In the genomic region with DNA sequence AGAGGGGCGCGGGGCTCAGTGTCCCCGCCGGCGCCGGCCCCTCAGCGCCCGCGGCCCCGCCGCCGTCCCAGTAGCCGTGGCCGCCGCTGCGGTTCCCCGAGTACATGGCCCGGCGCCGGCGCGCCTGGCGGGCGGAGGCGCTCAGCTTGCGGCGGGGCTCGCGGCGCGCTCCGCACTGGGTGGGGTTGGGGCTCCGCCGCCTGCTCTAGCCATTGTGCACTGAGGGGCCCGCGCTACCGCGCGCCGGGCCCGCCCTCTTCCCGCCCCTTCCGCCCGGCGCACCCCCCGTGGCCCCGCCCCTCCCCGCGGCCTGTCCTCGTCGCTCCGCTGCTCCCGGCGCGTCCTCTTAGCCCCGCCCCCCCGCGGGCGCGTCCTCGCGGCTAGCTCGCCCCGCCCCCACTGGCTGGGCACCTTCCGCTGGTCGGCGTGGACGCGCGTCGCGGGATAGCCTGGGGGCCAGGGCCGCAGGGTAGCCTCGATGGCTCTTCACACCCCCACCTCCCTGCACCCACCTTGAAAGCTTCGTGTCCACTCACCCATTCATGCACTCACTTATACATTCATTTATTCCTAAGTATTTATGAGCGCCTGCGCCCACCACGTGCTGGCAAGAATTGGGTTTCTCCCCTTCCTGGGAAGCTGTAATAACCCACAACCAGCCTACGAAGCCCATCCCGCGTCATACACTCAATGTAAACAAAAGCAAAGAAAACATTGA, we compare ENCODE assay signal across 8 cellular contexts. TPM values are rescaled to one million over a fixed set of nuclear protein-coding genes. Genes with fewer than 3 reads are reported as not detected.
DNase-seq lines count a peak whose midpoint lies in the region; ATAC-seq and TF ChIP-seq lines count a peak whose summit lies in the region.

A gene with protein sequence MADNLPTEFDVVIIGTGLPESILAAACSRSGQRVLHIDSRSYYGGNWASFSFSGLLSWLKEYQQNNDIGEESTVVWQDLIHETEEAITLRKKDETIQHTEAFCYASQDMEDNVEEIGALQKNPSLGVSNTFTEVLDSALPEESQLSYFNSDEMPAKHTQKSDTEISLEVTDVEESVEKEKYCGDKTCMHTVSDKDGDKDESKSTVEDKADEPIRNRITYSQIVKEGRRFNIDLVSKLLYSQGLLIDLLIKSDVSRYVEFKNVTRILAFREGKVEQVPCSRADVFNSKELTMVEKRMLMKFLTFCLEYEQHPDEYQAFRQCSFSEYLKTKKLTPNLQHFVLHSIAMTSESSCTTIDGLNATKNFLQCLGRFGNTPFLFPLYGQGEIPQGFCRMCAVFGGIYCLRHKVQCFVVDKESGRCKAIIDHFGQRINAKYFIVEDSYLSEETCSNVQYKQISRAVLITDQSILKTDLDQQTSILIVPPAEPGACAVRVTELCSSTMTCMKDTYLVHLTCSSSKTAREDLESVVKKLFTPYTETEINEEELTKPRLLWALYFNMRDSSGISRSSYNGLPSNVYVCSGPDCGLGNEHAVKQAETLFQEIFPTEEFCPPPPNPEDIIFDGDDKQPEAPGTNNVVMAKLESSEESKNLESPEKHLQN (minus strand): TSS at position 221 of the 718 bp plus-strand sequence. CDS start 4,603 bp downstream, outside the sequence.
A gene with protein sequence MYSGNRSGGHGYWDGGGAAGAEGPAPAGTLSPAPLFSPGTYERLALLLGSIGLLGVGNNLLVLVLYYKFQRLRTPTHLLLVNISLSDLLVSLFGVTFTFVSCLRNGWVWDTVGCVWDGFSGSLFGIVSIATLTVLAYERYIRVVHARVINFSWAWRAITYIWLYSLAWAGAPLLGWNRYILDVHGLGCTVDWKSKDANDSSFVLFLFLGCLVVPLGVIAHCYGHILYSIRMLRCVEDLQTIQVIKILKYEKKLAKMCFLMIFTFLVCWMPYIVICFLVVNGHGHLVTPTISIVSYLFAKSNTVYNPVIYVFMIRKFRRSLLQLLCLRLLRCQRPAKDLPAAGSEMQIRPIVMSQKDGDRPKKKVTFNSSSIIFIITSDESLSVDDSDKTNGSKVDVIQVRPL (minus strand): TSS at position 221 of the 718 bp plus-strand sequence. CDS start 115 bp downstream, at position 106.

- no peaks in the 10 kb centered on the region for H3K27me3 ChIP-seq in transverse colon

- intact Hi-C loops in cardiac septum (cut with DNase I) (loop anchor here (5.0 kb wide), 1 partner anchor 123 kb away; a partner anchor contains a TSS), posterior cingulate gyrus (cut with DNase I) (loop anchor here (5.0 kb wide), 1 partner anchor 207 kb away; a partner anchor contains a TSS), transverse colon (cut with DNase I; ENCODE audit: low total_unique reads) (no loop called here)

- peaks cover 19% of the 10 kb centered on the region for H3K36me3 Mint-ChIP-seq in activated naive CD8-positive, alpha-beta T cell treated with anti-CD3 and anti-CD28 coated beads, Interleukin-2, amount 50 U/mL, for 24 hours (ENCODE audit: low read depth)

- H3K27ac ChIP-seq in transverse colon = peak within 1 kb of the TSS; percentile 87 to 92 (median 88)

- peaks cover 47% of the 10 kb centered on the region for H3K4me1 Mint-ChIP-seq in activated naive CD8-positive, alpha-beta T cell treated with anti-CD3 and anti-CD28 coated beads, Interleukin-2, amount 50 U/mL, for 24 hours

- H3K36me3 ChIP-seq in transverse colon = peaks cover 0 to 2% (median 0%) of the 10 kb centered on the region in 4 donors

- H3K4me3 ChIP-seq in GM12865 (ENCODE audit: low read depth, low read length) = peak within 1 kb of the TSS; percentile 91
- H3K4me3 ChIP-seq in transverse colon = peak within 1 kb of the TSS; percentile 81 to 92 (median 90)

- ATAC-seq in HG02642 (IDR thresholded peaks at IDR 0.05; ENCODE audit: poor library complexity, unreplicated experiment) = peak; percentile 92
- peak; percentile 97 for ATAC-seq in activated naive CD8-positive, alpha-beta T cell treated with anti-CD3 and anti-CD28 coated beads, Interleukin-2, amount 50 U/mL, for 24 hours

- H3K27ac Mint-ChIP-seq in activated naive CD8-positive, alpha-beta T cell treated with anti-CD3 and anti-CD28 coated beads, Interleukin-2, amount 50 U/mL, for 24 hours = peak within 1 kb of the TSS; percentile 81

- H3K4me3 Mint-ChIP-seq in activated naive CD8-positive, alpha-beta T cell treated with anti-CD3 and anti-CD28 coated beads, Interleukin-2, amount 50 U/mL, for 24 hours = peak within 1 kb of the TSS; percentile 88

- no peaks in the 10 kb centered on the region for H3K27me3 Mint-ChIP-seq in activated naive CD8-positive, alpha-beta T cell treated with anti-CD3 and anti-CD28 coated beads, Interleukin-2, amount 50 U/mL, for 24 hours

- peaks cover 0 to 28% (median 19%) of the 10 kb centered on the region in 4 donors for H3K4me1 ChIP-seq in transverse colon

- H3K9me3 Mint-ChIP-seq in activated naive CD8-positive, alpha-beta T cell treated with anti-CD3 and anti-CD28 coated beads, Interleukin-2, amount 50 U/mL, for 24 hours = peaks cover 10% of the 10 kb centered on the region

- TF ChIP-seq POLR2A in transverse colon (IDR thresholded peaks at IDR 0.05) = no peak

- no peak for TF ChIP-seq EP300 in transverse colon (IDR thresholded peaks at IDR 0.05; ENCODE audit: low read depth)

- no peak for TF ChIP-seq CTCF in GM12865 (IDR thresholded peaks at IDR 0.05; ENCODE audit: insufficient read depth, low read depth, low read length, missing control alignments)
- no peak for TF ChIP-seq CTCF in transverse colon (IDR thresholded peaks at IDR 0.05)

- in situ Hi-C loops in transverse colon (cut with MboI; ENCODE audit: low pct_ligation_motif_present in 1 of 4, low pct_unique_long_range_greater_than_20kb in 1 of 4, low sequenced_read_pairs in 3 of 4) = loop anchor here in 1 of 4 donors (25.0 kb wide), 1 partner anchor 103 kb away; a partner anchor contains a TSS

- no peaks in the 10 kb centered on the region for H3K9me3 ChIP-seq in transverse colon

- 14% methylated on average over 17 of the region's 81 CpGs; no CpG with 5 or more reads in 1 of the 2 donors for WGBS in transverse colon (ENCODE audit: low coverage in 1 of 2), 2 donors

- DNase-seq in GM12865 (ENCODE audit: low read depth) (peak; percentile 95), NCI-H1105 treated with DMSO at 0.1 percent for 48 hours (lab: John Stamatoyannopoulos, UW) (peak; percentile 68), SW 1271 (lab: John Stamatoyannopoulos, UW) (peak; percentile 15 to 72), cardiac septum (ENCODE audit: low spot score) (peak; percentile 97), posterior cingulate gyrus (peak; percentile 90 to 99 (median 94)), transverse colon (peak; percentile 97)
- DNase-seq in activated naive CD8-positive, alpha-beta T cell treated with anti-CD3 and anti-CD28 coated beads, Interleukin-2, amount 50 U/mL, for 24 hours = peak; percentile 96

RNA-seq across cellular contexts. Expression of the first gene that starts in this region (rescaled TPM):
- 5.7 TPM for total RNA-seq in cardiac septum
- 10 to 100 TPM in 3 of 4 donors, 1 to 10 TPM in 1; 1.6 to 14.6 (median 12.9) TPM for total RNA-seq in transverse colon

RNA-seq across cellular contexts. Expression of the second gene that starts in this region (rescaled TPM):
- 5.7 TPM for total RNA-seq in cardiac septum
- 100 to 1,000 TPM in 1 of 4 donors, 10 to 100 TPM in 3; 23.5 to 107 (median 49.3) TPM for total RNA-seq in transverse colon

Comparison
In these comparisons a context has a peak if more than half of its experiments do, and no peak if none do; other contexts are left out.
1. Peak in every context shown above with its lines: DNase-seq, ATAC-seq, H3K4me3 ChIP-seq and H3K27ac ChIP-seq.
2. DNase-seq: peak in every context shown above with its lines; median percentile 97 in cardiac septum; 97 in transverse colon; 96 in activated naive CD8-positive, alpha-beta T cell treated with anti-CD3 and anti-CD28 coated beads, Interleukin-2, amount 50 U/mL, for 24 hours; 95 in GM12865; 94 in posterior cingulate gyrus; 68 in NCI-H1105 treated with DMSO at 0.1 percent for 48 hours; 44 in SW 1271.